Comparison of ENCODE assay signal across 15 cellular contexts in the genomic region with DNA sequence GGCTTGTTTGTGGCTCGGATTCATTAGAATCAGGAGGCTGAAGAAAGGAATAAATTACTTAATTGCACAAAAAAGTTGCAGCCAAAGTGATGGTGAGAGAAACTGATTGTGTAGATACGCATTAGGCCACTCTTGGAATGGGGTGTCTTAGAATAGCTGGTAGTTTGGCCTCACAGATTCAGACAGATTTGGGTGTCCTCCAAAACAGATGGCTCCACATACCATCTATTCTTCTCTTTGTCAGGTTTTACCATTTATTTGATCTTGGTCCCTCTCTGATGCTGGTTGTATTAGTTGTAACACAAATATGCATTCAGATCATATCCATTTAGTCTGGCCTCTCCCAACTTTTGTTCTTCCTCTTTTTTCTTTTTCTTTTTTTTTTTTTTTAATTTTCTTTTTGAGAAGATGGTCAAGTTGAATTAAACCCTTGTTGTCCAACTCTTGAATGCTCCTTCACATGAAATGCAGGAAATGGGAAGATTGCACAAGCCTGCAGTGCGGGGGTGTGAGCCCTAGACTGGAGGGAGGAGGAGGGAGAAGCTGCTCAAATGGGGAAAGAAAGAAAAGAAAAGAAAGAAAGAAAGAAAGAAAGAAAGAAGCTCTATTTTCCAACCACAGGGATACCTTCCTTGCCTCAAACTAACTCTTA.
DNase-seq lines count a peak whose midpoint lies in the region; ATAC-seq and TF ChIP-seq lines count a peak whose summit lies in the region.
"Had no signal": no experiment of that assay in that cellular context is flagged by ENCODE, and none has a peak within 500 bp of the region (broad histone marks: within the 10 kb centered on the region; RNA-seq: fewer than 3 reads in every experiment).

No MANE protein-coding gene starts in this region.

- no peak overlapping the region for H3K23ac ChIP-seq in neuronal stem cell (ENCODE audit: low read depth, low read length, poor library complexity)

- H3K4me2 ChIP-seq in neuronal stem cell (ENCODE audit: insufficient read depth, low read length, poor library complexity, severe bottlenecking): no peak overlapping the region

- no peak overlapping the region for H2BK5ac ChIP-seq in neuronal stem cell (ENCODE audit: low read length)

- no peak overlapping the region for H4K91ac ChIP-seq in neuronal stem cell (ENCODE audit: low read depth, low read length, poor library complexity)

- no peaks in the 10 kb centered on the region for H3K36me3 Mint-ChIP-seq in dendritic cell treated with granulocyte-macrophage colony-stimulating factor and Interleukin-4, amounts not matched to agents 40 ng/mL and 50 ng/mL, for 4 days (ENCODE audit: low read depth)
- no peaks in the 10 kb centered on the region for H3K36me3 Mint-ChIP-seq in endodermal cell (ENCODE audit: low read depth)
- H3K36me3 Mint-ChIP-seq in CD4-positive, alpha-beta memory T cell: no peaks in the 10 kb centered on the region
- H3K36me3 Mint-ChIP-seq in stimulated activated naive B cell treated with anti-CD40 and anti-IgM and Interleukin-4, amounts not matched to agents 10 μg/mL and 1 μg/mL and 100 μg/mL, for 72 hours: no peaks in the 10 kb centered on the region
- H3K36me3 Mint-ChIP-seq: immature natural killer cell had no signal

- H3K9me3 ChIP-seq in neuronal stem cell (replicated peaks in 1 of 2; ENCODE audit: control insufficient read depth in 2 of 2, insufficient read depth in 1 of 2, low read depth in 1 of 2, low read length in 2 of 2) (no peaks in the 10 kb centered on the region), endodermal cell (ENCODE audit: control insufficient read depth, low read length) (no peaks in the 10 kb centered on the region)
- no peaks in the 10 kb centered on the region for H3K9me3 ChIP-seq in CD4-positive, alpha-beta memory T cell (ENCODE audit: control insufficient read depth in 1 of 2, low read length in 2 of 2)
- H3K9me3 ChIP-seq: psoas muscle had no signal

- no peak overlapping the region for H2BK120ac ChIP-seq in neuronal stem cell (ENCODE audit: low read depth, low read length)

- peak overlapping the region; percentile 84 for H3K27ac Mint-ChIP-seq in dendritic cell treated with granulocyte-macrophage colony-stimulating factor and Interleukin-4, amounts not matched to agents 40 ng/mL and 50 ng/mL, for 4 days
- H3K27ac Mint-ChIP-seq in endodermal cell: no peak overlapping the region
- H3K27ac Mint-ChIP-seq in CD4-positive, alpha-beta memory T cell: no peak overlapping the region
- H3K27ac Mint-ChIP-seq in stimulated activated naive B cell treated with anti-CD40 and anti-IgM and Interleukin-4, amounts not matched to agents 10 μg/mL and 1 μg/mL and 100 μg/mL, for 72 hours: no peak overlapping the region
- H3K27ac Mint-ChIP-seq: immature natural killer cell had no signal

- no CpG with 5 or more reads among the region's 3 CpGs for WGBS in neuronal stem cell (ENCODE audit: extremely low coverage in 2 of 2, insufficient read length in 2 of 2, insufficient replicate concordance in 1 of 2), 2 donors
- WGBS in endodermal cell (ENCODE audit: insufficient coverage in 1 of 2, insufficient read length in 1 of 2), 2 experiments: 93% methylated on average over 3 of the region's 3 CpGs; no CpG with 5 or more reads in 1 of the 2 experiments

- peaks cover 38% of the 10 kb centered on the region for H3K4me1 Mint-ChIP-seq in dendritic cell treated with granulocyte-macrophage colony-stimulating factor and Interleukin-4, amounts not matched to agents 40 ng/mL and 50 ng/mL, for 4 days (ENCODE audit: low read depth)
- H3K4me1 Mint-ChIP-seq in endodermal cell: peaks cover 26% of the 10 kb centered on the region
- no peaks in the 10 kb centered on the region for H3K4me1 Mint-ChIP-seq in CD4-positive, alpha-beta memory T cell
- no peaks in the 10 kb centered on the region for H3K4me1 Mint-ChIP-seq in stimulated activated naive B cell treated with anti-CD40 and anti-IgM and Interleukin-4, amounts not matched to agents 10 μg/mL and 1 μg/mL and 100 μg/mL, for 72 hours

- no peak overlapping the region for H2BK12ac ChIP-seq in neuronal stem cell (ENCODE audit: low read length)

- no peak overlapping the region for H3K4ac ChIP-seq in neuronal stem cell (ENCODE audit: low read length)

- ATAC-seq in stimulated activated naive B cell treated with anti-CD40 and anti-IgM and Interleukin-4, amounts not matched to agents 10 μg/mL and 1 μg/mL and 100 μg/mL, for 72 hours (replicated peaks): no peak
- ATAC-seq: psoas muscle had no signal

- H3K4me1 ChIP-seq in neuronal stem cell (ENCODE audit: control insufficient read depth in 2 of 2, insufficient read depth in 1 of 2, low read depth in 1 of 2, low read length in 2 of 2) (peaks cover 3 to 20% of the 10 kb centered on the region in 2 donors), endodermal cell (ENCODE audit: control insufficient read depth, insufficient read depth, low read length) (peaks cover 8% of the 10 kb centered on the region)
- no peaks in the 10 kb centered on the region for H3K4me1 ChIP-seq in CD4-positive, alpha-beta memory T cell (ENCODE audit: insufficient read depth, low read length)
- H3K4me1 ChIP-seq: psoas muscle had no signal

- no peak overlapping the region for H3K9ac ChIP-seq in neuronal stem cell (ENCODE audit: low read depth, low read length, poor library complexity)
- no peak overlapping the region for H3K9ac ChIP-seq in endodermal cell (ENCODE audit: extremely low read depth, low read length, poor library complexity, severe bottlenecking)

- H3K36me3 ChIP-seq in neuronal stem cell (replicated peaks in 1 of 2; ENCODE audit: control insufficient read depth in 2 of 2, insufficient read depth in 2 of 2, low read length in 2 of 2) (no peaks in the 10 kb centered on the region), endodermal cell (ENCODE audit: control insufficient read depth, insufficient read depth, low read length) (no peaks in the 10 kb centered on the region)
- no peaks in the 10 kb centered on the region for H3K36me3 ChIP-seq in CD4-positive, alpha-beta memory T cell (ENCODE audit: insufficient read depth, low read length)

- no peak overlapping the region for H3K14ac ChIP-seq in neuronal stem cell (ENCODE audit: low read length)

- no peak overlapping the region for H3K18ac ChIP-seq in neuronal stem cell (ENCODE audit: low read length)

- no peak for TF ChIP-seq POLR2A in NB4 (IDR thresholded peaks at IDR 0.05; ENCODE audit: extremely low read depth, insufficient read length)

- H3K27me3 ChIP-seq in neuronal stem cell (ENCODE audit: control insufficient read depth in 3 of 3, insufficient read depth in 3 of 3, low read depth in 1 of 3, low read length in 3 of 3): no peaks in the 10 kb centered on the region
- H3K27me3 ChIP-seq in endodermal cell (ENCODE audit: control insufficient read depth, insufficient read depth, low read length, poor library complexity, severe bottlenecking): no peaks in the 10 kb centered on the region
- H3K27me3 ChIP-seq in CD4-positive, alpha-beta memory T cell (ENCODE audit: insufficient read depth, low read length): no peaks in the 10 kb centered on the region

- no peaks in the 10 kb centered on the region for H3K9me3 Mint-ChIP-seq in dendritic cell treated with granulocyte-macrophage colony-stimulating factor and Interleukin-4, amounts not matched to agents 40 ng/mL and 50 ng/mL, for 4 days
- H3K9me3 Mint-ChIP-seq in endodermal cell: no peaks in the 10 kb centered on the region
- H3K9me3 Mint-ChIP-seq in CD4-positive, alpha-beta memory T cell: peaks cover 0 to 3% (median 0%) of the 10 kb centered on the region in 8 donors
- no peaks in the 10 kb centered on the region for H3K9me3 Mint-ChIP-seq in stimulated activated naive B cell treated with anti-CD40 and anti-IgM and Interleukin-4, amounts not matched to agents 10 μg/mL and 1 μg/mL and 100 μg/mL, for 72 hours

- peak overlapping the region; percentile 16 for H2AFZ ChIP-seq in neuronal stem cell (ENCODE audit: low read length)

- no peaks in the 10 kb centered on the region for H3K79me1 ChIP-seq in neuronal stem cell (ENCODE audit: low read depth, low read length)

- intact Hi-C loops in dendritic cell treated with granulocyte-macrophage colony-stimulating factor and Interleukin-4, amounts not matched to agents 40 ng/mL and 50 ng/mL, for 4 days (cut with micrococcal nuclease): no loop called here
- intact Hi-C loops in CD4-positive, alpha-beta memory T cell (cut with micrococcal nuclease): no loop called here

- TF ChIP-seq CTCF in NB4 (IDR thresholded peaks at IDR 0.05; ENCODE audit: low read depth, low read length) (no peak), endodermal cell (conservative IDR thresholded peaks at IDR 0.05) (no peak)

- peak overlapping the region; percentile 49 for H3K4me3 Mint-ChIP-seq in dendritic cell treated with granulocyte-macrophage colony-stimulating factor and Interleukin-4, amounts not matched to agents 40 ng/mL and 50 ng/mL, for 4 days
- no peak overlapping the region for H3K4me3 Mint-ChIP-seq in endodermal cell
- H3K4me3 Mint-ChIP-seq in CD4-positive, alpha-beta memory T cell: no peak overlapping the region
- H3K4me3 Mint-ChIP-seq in stimulated activated naive B cell treated with anti-CD40 and anti-IgM and Interleukin-4, amounts not matched to agents 10 μg/mL and 1 μg/mL and 100 μg/mL, for 72 hours: no peak overlapping the region
- H3K4me3 Mint-ChIP-seq: immature natural killer cell had no signal

- POLR2A ChIA-PET in CD4-positive, alpha-beta memory T cell (lab: Charles Lee; ENCODE audit: partially characterized antibody): no interaction called here

- no peaks in the 10 kb centered on the region for H3K27me3 Mint-ChIP-seq in dendritic cell treated with granulocyte-macrophage colony-stimulating factor and Interleukin-4, amounts not matched to agents 40 ng/mL and 50 ng/mL, for 4 days
- peaks cover 4% of the 10 kb centered on the region for H3K27me3 Mint-ChIP-seq in endodermal cell (ENCODE audit: insufficient read depth)
- peaks cover 3 to 4% of the 10 kb centered on the region in 2 donors for H3K27me3 Mint-ChIP-seq in CD4-positive, alpha-beta memory T cell
- H3K27me3 Mint-ChIP-seq in stimulated activated naive B cell treated with anti-CD40 and anti-IgM and Interleukin-4, amounts not matched to agents 10 μg/mL and 1 μg/mL and 100 μg/mL, for 72 hours: no peaks in the 10 kb centered on the region

- H2BK15ac ChIP-seq in neuronal stem cell (ENCODE audit: low read length): no peak overlapping the region

- H2AK5ac ChIP-seq in neuronal stem cell (ENCODE audit: low read depth, low read length): no peak overlapping the region

- no peak overlapping the region for H3K4me3 ChIP-seq in NB4 (ENCODE audit: low read depth, low read length)
- H3K4me3 ChIP-seq in neuronal stem cell (ENCODE audit: low read length in 2 of 2): no peak overlapping the region
- no peak overlapping the region for H3K4me3 ChIP-seq in endodermal cell (ENCODE audit: low read length)
- H3K4me3 ChIP-seq in CD4-positive, alpha-beta memory T cell (ENCODE audit: low read length in 2 of 2): no peak overlapping the region
- H3K4me3 ChIP-seq: psoas muscle, SK-N-MC had no signal

- H4K8ac ChIP-seq in neuronal stem cell (ENCODE audit: low read depth, low read length): no peak overlapping the region

- no peak overlapping the region for H3K27ac ChIP-seq in neuronal stem cell (replicated peaks; ENCODE audit: low read length)
- H3K27ac ChIP-seq in endodermal cell (ENCODE audit: low read depth, low read length): no peak overlapping the region
- H3K27ac ChIP-seq in CD4-positive, alpha-beta memory T cell (ENCODE audit: low read depth, low read length): no peak overlapping the region
- H3K27ac ChIP-seq: psoas muscle, SK-N-MC had no signal

- DNase-seq in CD1c-positive myeloid dendritic cell (ENCODE audit: extremely low spot score): peak; percentile 72
- DNase-seq in NB4 (ENCODE audit: low read depth): peak; percentile 86
- DNase-seq in neuronal stem cell (ENCODE audit: low spot score): no peak
- DNase-seq in endodermal cell: no peak
- DNase-seq in CD4-positive, alpha-beta memory T cell: no peak
- DNase-seq in RKO (ENCODE audit: low spot score): no peak
- no peak for DNase-seq in stimulated activated naive B cell treated with anti-CD40 and anti-IgM and Interleukin-4, amounts not matched to agents 10 μg/mL and 1 μg/mL and 100 μg/mL, for 72 hours
- DNase-seq: activated CD8-positive, alpha-beta memory T cell treated with anti-CD3 and anti-CD28 coated beads, Interleukin-2, amount 50 U/mL, for 4 hours; DMS79; immature natural killer cell; MM.1S; stimulated activated CD8-positive, alpha-beta memory T cell treated with anti-CD3 and anti-CD28 coated beads, Interleukin-4, amount 100 ng/mL, for 48 hours had no signal

- CTCF ChIA-PET in CD4-positive, alpha-beta memory T cell (lab: Charles Lee; ENCODE audit: partially characterized antibody): no interaction called here

Comparison
In these comparisons a context has a peak if more than half of its experiments do, and no peak if none do; other contexts are left out.
1. DNase-seq: peak in CD1c-positive myeloid dendritic cell (single experiment) and NB4 (single experiment); none in neuronal stem cell (single experiment), endodermal cell (single experiment), CD4-positive, alpha-beta memory T cell (0 of 5), RKO (single experiment) and stimulated activated naive B cell treated with anti-CD40 and anti-IgM and Interleukin-4, amounts not matched to agents 10 μg/mL and 1 μg/mL and 100 μg/mL, for 72 hours (single experiment).